Comparison of ENCODE assay signal across 36 cellular contexts in the genomic region with DNA sequence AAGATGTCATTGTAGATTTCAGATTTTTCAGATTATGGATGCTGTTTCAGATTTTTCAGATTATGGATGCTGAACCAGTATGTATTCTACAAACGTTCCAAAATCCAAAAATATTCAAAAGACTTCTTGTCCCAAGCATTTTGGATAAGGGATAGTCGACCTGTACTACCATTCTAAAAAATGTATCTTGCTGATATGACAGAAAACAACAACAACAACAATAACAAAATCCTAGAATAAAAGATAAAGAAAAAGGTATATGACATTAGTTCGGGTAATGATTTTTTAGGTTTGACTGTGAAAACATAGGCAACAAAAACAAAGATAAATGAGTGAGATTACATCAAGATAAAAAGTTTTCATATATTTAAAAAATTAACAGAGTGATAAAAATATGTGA.
"Had no signal": no experiment of that assay in that cellular context is flagged by ENCODE, and none has a peak within 500 bp of the region (broad histone marks: within the 10 kb centered on the region; RNA-seq: fewer than 3 reads in every experiment).

No MANE protein-coding gene starts in this region.

- H3K4me1 ChIP-seq: adrenal gland, body of pancreas, breast epithelium had no signal

- H3K9me3 ChIP-seq: adrenal gland, body of pancreas, breast epithelium had no signal

- H3K27me3 ChIP-seq: adrenal gland, body of pancreas, brain microvascular endothelial cell, breast epithelium had no signal

- H3K27ac Mint-ChIP-seq: activated B cell treated with CpG ODN at 0.5 μM for 24 hours; activated CD4-positive, alpha-beta memory T cell treated with anti-CD3 and anti-CD28 coated beads for 36 hours; activated CD4-positive, alpha-beta T cell treated with anti-CD3 and anti-CD28 coated beads, Interleukin-2, amount 10 ng/mL, durations not matched to agents 24 days and 14 days; activated CD8-positive, alpha-beta T cell treated with anti-CD3 and anti-CD28 coated beads for 36 hours; activated naive CD4-positive, alpha-beta T cell treated with anti-CD3 and anti-CD28 coated beads for 36 hours; activated naive CD4-positive, alpha-beta T cell treated with anti-CD3 and anti-CD28 coated beads, Interleukin-2, amount 50 U/mL, for 72 hours; activated naive CD8-positive, alpha-beta T cell treated with anti-CD3 and anti-CD28 coated beads for 36 hours; activated T-cell treated with anti-CD3 and anti-CD28 coated beads, Interleukin-2, amount 50 U/mL, for 72 hours; activated T-helper 1 cell treated with anti-CD3 and anti-CD28 coated beads, Interleukin-12 subunit alpha, Interleukin-12 subunit beta, Interleukin-2, Interleukin-4 antibody, amounts not matched to agents 30 ng/mL and 10 ng/mL and 1 ng/mL, durations not matched to agents 14 hours and 24 hours and 36 hours; activated T-helper 17 cell treated with anti-CD3 and anti-CD28 coated beads, Interleukin-2, amount 50 U/mL, for 72 hours; T-helper 1 cell treated with Interleukin-12 subunit alpha and Interleukin-12 subunit beta and Interleukin-4 antibody, amounts not matched to agents 30 μg/mL and 1 μg/mL, for 36 hours; T-helper 2 cell treated with Interferon-gamma antibody and Interleukin-4, amounts not matched to agents 5 μg/mL and 100 μg/mL, for 36 hours had no signal

- FAIRE-seq: astrocyte, TTC549 had no signal

- H3K4me1 Mint-ChIP-seq: activated B cell treated with CpG ODN at 0.5 μM for 24 hours; activated CD4-positive, alpha-beta T cell treated with anti-CD3 and anti-CD28 coated beads, Interleukin-2, amount 10 ng/mL, durations not matched to agents 24 days and 14 days; activated naive CD8-positive, alpha-beta T cell treated with anti-CD3 and anti-CD28 coated beads for 36 hours; activated T-helper 17 cell treated with anti-CD3 and anti-CD28 coated beads, Interleukin-2, amount 50 U/mL, for 72 hours had no signal

- H3K36me3 ChIP-seq: adrenal gland, brain microvascular endothelial cell, breast epithelium had no signal

- DNase-seq: activated B cell treated with CpG ODN at 0.5 μM for 24 hours; activated CD4-positive, alpha-beta memory T cell treated with anti-CD3 and anti-CD28 coated beads for 36 hours; activated CD4-positive, alpha-beta T cell treated with anti-CD3 and anti-CD28 coated beads for 4 hours; activated CD4-positive, alpha-beta T cell treated with anti-CD3 and anti-CD28 coated beads, Interleukin-2, amount 10 ng/mL, durations not matched to agents 24 days and 14 days; activated CD4-positive, alpha-beta T cell treated with anti-CD3 and anti-CD28 coated beads, Interleukin-2, amount 50 U/mL, for 1 hour; activated CD4-positive, alpha-beta T cell treated with anti-CD3 and anti-CD28 coated beads, Interleukin-2, amount 50 U/mL, for 4 hours; activated CD4-positive, CD25-positive, alpha-beta regulatory T cell treated with anti-CD3 and anti-CD28 coated beads, Interleukin-2, amount 50 U/mL, for 72 hours; activated CD8-positive, alpha-beta memory T cell treated with anti-CD3 and anti-CD28 coated beads, Interleukin-2, amount 50 U/mL, for 4 hours; activated CD8-positive, alpha-beta T cell treated with anti-CD3 and anti-CD28 coated beads for 36 hours; activated effector memory CD4-positive, alpha-beta T cell treated with anti-CD3 and anti-CD28 coated beads, Interleukin-2, amount 50 U/mL, for 16 hours; activated gamma-delta T cell treated with Interleukin-2 at 50 U/mL for 16 hours; activated naive CD4-positive, alpha-beta T cell; activated naive CD4-positive, alpha-beta T cell treated with anti-CD3 and anti-CD28 coated beads for 36 hours; activated naive CD4-positive, alpha-beta T cell treated with anti-CD3 and anti-CD28 coated beads, Interleukin-2, amount 50 U/mL, for 16 hours; activated naive CD8-positive, alpha-beta T cell treated with anti-CD3 and anti-CD28 coated beads for 36 hours; activated T-cell treated with anti-CD3 and anti-CD28 coated beads for 4 hours; activated T-cell treated with anti-CD3 and anti-CD28 coated beads, Interleukin-2, amount 50 U/mL, for 1 hour; activated T-cell treated with anti-CD3 and anti-CD28 coated beads, Interleukin-2, amount 50 U/mL, for 4 hours; activated T-cell treated with anti-CD3 and anti-CD28 coated beads, Interleukin-2, amount 50 U/mL, for 72 hours; adrenal gland; amniotic stem cell; aorta; body of pancreas; brain microvascular endothelial cell; central memory CD4-positive, alpha-beta T cell; T-helper 2 cell; T-helper 9 cell had no signal

- H3K9me3 Mint-ChIP-seq: activated B cell treated with CpG ODN at 0.5 μM for 24 hours; activated CD4-positive, alpha-beta T cell treated with anti-CD3 and anti-CD28 coated beads, Interleukin-2, amount 10 ng/mL, durations not matched to agents 24 days and 14 days; activated CD8-positive, alpha-beta T cell treated with anti-CD3 and anti-CD28 coated beads for 36 hours; activated T-helper 1 cell treated with anti-CD3 and anti-CD28 coated beads, Interleukin-12 subunit alpha, Interleukin-12 subunit beta, Interleukin-2, Interleukin-4 antibody, amounts not matched to agents 30 ng/mL and 10 ng/mL and 1 ng/mL, durations not matched to agents 14 hours and 24 hours and 36 hours; T-helper 1 cell treated with Interleukin-12 subunit alpha and Interleukin-12 subunit beta and Interleukin-4 antibody, amounts not matched to agents 30 μg/mL and 1 μg/mL, for 36 hours had no signal

- H3K27ac ChIP-seq: adrenal gland, body of pancreas, brain microvascular endothelial cell, breast epithelium, VCaP had no signal

- H3K36me3 Mint-ChIP-seq: activated CD4-positive, alpha-beta memory T cell treated with anti-CD3 and anti-CD28 coated beads for 36 hours; activated naive CD4-positive, alpha-beta T cell treated with anti-CD3 and anti-CD28 coated beads, Interleukin-2, amount 50 U/mL, for 72 hours had no signal

- ATAC-seq: activated CD8-positive, alpha-beta T cell treated with anti-CD3 and anti-CD28 coated beads for 36 hours; activated naive CD4-positive, alpha-beta T cell treated with anti-CD3 and anti-CD28 coated beads, Interleukin-2, amount 50 U/mL, for 72 hours; activated T-cell treated with anti-CD3 and anti-CD28 coated beads, Interleukin-2, amount 50 U/mL, for 4 hours; activated T-cell treated with anti-CD3 and anti-CD28 coated beads, Interleukin-2, amount 50 U/mL, for 72 hours; activated T-helper 17 cell treated with anti-CD3 and anti-CD28 coated beads, Interleukin-2, amount 50 U/mL, for 72 hours; body of pancreas had no signal

- H3K4me3 ChIP-seq: adrenal gland, body of pancreas, breast epithelium had no signal

- H3K27me3 Mint-ChIP-seq: activated B cell treated with CpG ODN at 0.5 μM for 24 hours; activated CD4-positive, alpha-beta memory T cell treated with anti-CD3 and anti-CD28 coated beads for 36 hours; activated CD4-positive, alpha-beta T cell treated with anti-CD3 and anti-CD28 coated beads, Interleukin-2, amount 10 ng/mL, durations not matched to agents 24 days and 14 days; activated CD8-positive, alpha-beta T cell treated with anti-CD3 and anti-CD28 coated beads for 36 hours; activated naive CD8-positive, alpha-beta T cell treated with anti-CD3 and anti-CD28 coated beads for 36 hours; activated T-helper 17 cell treated with anti-CD3 and anti-CD28 coated beads, Interleukin-2, amount 50 U/mL, for 72 hours had no signal

- H3K4me3 Mint-ChIP-seq: activated B cell treated with CpG ODN at 0.5 μM for 24 hours; activated CD4-positive, alpha-beta memory T cell treated with anti-CD3 and anti-CD28 coated beads for 36 hours; activated CD4-positive, alpha-beta T cell treated with anti-CD3 and anti-CD28 coated beads, Interleukin-2, amount 10 ng/mL, durations not matched to agents 24 days and 14 days; activated CD8-positive, alpha-beta T cell treated with anti-CD3 and anti-CD28 coated beads for 36 hours; activated naive CD4-positive, alpha-beta T cell treated with anti-CD3 and anti-CD28 coated beads for 36 hours; activated naive CD8-positive, alpha-beta T cell treated with anti-CD3 and anti-CD28 coated beads for 36 hours; activated T-cell treated with anti-CD3 and anti-CD28 coated beads, Interleukin-2, amount 50 U/mL, for 4 hours; activated T-cell treated with anti-CD3 and anti-CD28 coated beads, Interleukin-2, amount 50 U/mL, for 72 hours; activated T-helper 1 cell treated with anti-CD3 and anti-CD28 coated beads, Interleukin-12 subunit alpha, Interleukin-12 subunit beta, Interleukin-2, Interleukin-4 antibody, amounts not matched to agents 30 ng/mL and 10 ng/mL and 1 ng/mL, durations not matched to agents 14 hours and 24 hours and 36 hours; activated T-helper 17 cell treated with anti-CD3 and anti-CD28 coated beads, Interleukin-2, amount 50 U/mL, for 72 hours; T-helper 1 cell treated with Interleukin-12 subunit alpha and Interleukin-12 subunit beta and Interleukin-4 antibody, amounts not matched to agents 30 μg/mL and 1 μg/mL, for 36 hours; T-helper 2 cell treated with Interferon-gamma antibody and Interleukin-4, amounts not matched to agents 5 μg/mL and 100 μg/mL, for 36 hours had no signal
